ENCODE assay signal across 9 cellular contexts in genomic region chr12:14111230-14111865, GRCh38.
DNase-seq lines count a peak whose midpoint lies in the region; ATAC-seq lines count a peak whose summit lies in the region.
"Had no signal": no experiment of that assay in that cellular context is flagged by ENCODE, and none has a peak within 500 bp of the region (broad histone marks: within the 10 kb centered on the region; RNA-seq: fewer than 3 reads in every experiment).

No MANE protein-coding gene starts in this region.

- H3K4ac ChIP-seq in mesendoderm (ENCODE audit: low read depth, low read length), result no peak overlapping the region

- no peak overlapping the region for H4K8ac ChIP-seq in mesendoderm (ENCODE audit: low read depth, low read length)

- H3K9me3 Mint-ChIP-seq in stimulated activated naive CD8-positive, alpha-beta T cell treated with anti-CD3 and anti-CD28 coated beads, Interleukin-15, amount 100 ng/mL, for 72 hours, result no peaks in the 10 kb centered on the region

- no peaks in the 10 kb centered on the region for H3K4me1 Mint-ChIP-seq in stimulated activated naive CD8-positive, alpha-beta T cell treated with anti-CD3 and anti-CD28 coated beads, Interleukin-15, amount 100 ng/mL, for 72 hours

- H2BK5ac ChIP-seq in mesendoderm (ENCODE audit: low read length), result no peak overlapping the region

- no peak overlapping the region for H2AK5ac ChIP-seq in mesendoderm (ENCODE audit: low read length)

- no peak overlapping the region for H2BK120ac ChIP-seq in mesendoderm (ENCODE audit: low read depth, low read length)

- H3K27me3 Mint-ChIP-seq in stimulated activated naive CD8-positive, alpha-beta T cell treated with anti-CD3 and anti-CD28 coated beads, Interleukin-15, amount 100 ng/mL, for 72 hours, result peaks cover 27% of the 10 kb centered on the region

- no peak overlapping the region for H3K27ac Mint-ChIP-seq in stimulated activated naive CD8-positive, alpha-beta T cell treated with anti-CD3 and anti-CD28 coated beads, Interleukin-15, amount 100 ng/mL, for 72 hours
- H3K27ac Mint-ChIP-seq: activated T-cell treated with anti-CD3 and anti-CD28 coated beads, Interleukin-2, amount 50 U/mL, for 72 hours had no signal

- no peak overlapping the region for H3K27ac ChIP-seq in mesendoderm (ENCODE audit: low read depth, low read length)

- no peak overlapping the region for H2BK15ac ChIP-seq in mesendoderm (replicated peaks; ENCODE audit: low read depth)

- no peaks in the 10 kb centered on the region for H3K27me3 ChIP-seq in mesendoderm (ENCODE audit: insufficient read depth, low read length, poor library complexity)

- no peak overlapping the region for H4K5ac ChIP-seq in mesendoderm (ENCODE audit: low read length)

- H3K79me2 ChIP-seq in mesendoderm (ENCODE audit: control insufficient read depth, insufficient read depth, low read length), result no peaks in the 10 kb centered on the region

- H3K23ac ChIP-seq in mesendoderm (ENCODE audit: low read length), result no peak overlapping the region

- no peak overlapping the region for H3K56ac ChIP-seq in mesendoderm (ENCODE audit: low read length)

- no peak overlapping the region for H3K18ac ChIP-seq in mesendoderm (ENCODE audit: low read length)

- H3K36me3 ChIP-seq in mesendoderm (ENCODE audit: control insufficient read depth, insufficient read depth, low read length), result no peaks in the 10 kb centered on the region

- H3K9ac ChIP-seq in mesendoderm (ENCODE audit: low read length), result no peak overlapping the region

- peak; percentile 54 for ATAC-seq in stimulated activated naive CD8-positive, alpha-beta T cell treated with anti-CD3 and anti-CD28 coated beads, Interleukin-15, amount 100 ng/mL, for 72 hours
- ATAC-seq in stimulated activated naive CD8-positive, alpha-beta T cell treated with anti-CD3 and anti-CD28 coated beads, Interleukin-15, Interleukin-2, amounts not matched to agents 100 U/mL and 50 U/mL, for 24 hours, result no peak
- peak; percentile 95 for ATAC-seq in HG02840 (IDR thresholded peaks at IDR 0.05; ENCODE audit: low FRiP score, unreplicated experiment)
- ATAC-seq: activated T-cell treated with anti-CD3 and anti-CD28 coated beads, Interleukin-2, amount 50 U/mL, for 72 hours had no signal

- H3K4me2 ChIP-seq in mesendoderm (ENCODE audit: low read length), result no peak overlapping the region

- H3K4me1 ChIP-seq in mesendoderm (ENCODE audit: control insufficient read depth, low read depth, low read length), result no peaks in the 10 kb centered on the region

- no peak overlapping the region for H3K4me3 ChIP-seq in mesendoderm (ENCODE audit: low read length)

- no peaks in the 10 kb centered on the region for H3K79me1 ChIP-seq in mesendoderm (ENCODE audit: low read length)

- DNase-seq in stimulated activated naive CD8-positive, alpha-beta T cell treated with anti-CD3 and anti-CD28 coated beads, Interleukin-15, amount 100 ng/mL, for 72 hours, result no peak
- DNase-seq in stimulated activated naive CD8-positive, alpha-beta T cell treated with anti-CD3 and anti-CD28 coated beads, Interleukin-15, Interleukin-2, amounts not matched to agents 100 U/mL and 50 U/mL, for 24 hours, result no peak
- DNase-seq in NCI-H748 treated with DMSO at 0.1 percent for 48 hours (lab: John Stamatoyannopoulos, UW) (peak; percentile 1), mesendoderm (peak; percentile 76), Ammon's horn (ENCODE audit: low spot score) (no peak), KG1 (lab: John Stamatoyannopoulos, UW) (no peak)
- no peak for DNase-seq in NK-92 treated with Interleukin-12 subunit alpha and Interleukin-12 subunit beta, amount 100 ng/mL, for 24 hours (lab: John Stamatoyannopoulos, UW)

- no CpG with 5 or more reads among the region's 9 CpGs for WGBS in mesendoderm (ENCODE audit: extremely low coverage, insufficient coverage, low lambda C conversion rate)

- H3K4me3 Mint-ChIP-seq in stimulated activated naive CD8-positive, alpha-beta T cell treated with anti-CD3 and anti-CD28 coated beads, Interleukin-15, amount 100 ng/mL, for 72 hours, result no peak overlapping the region
- H3K4me3 Mint-ChIP-seq: activated T-cell treated with anti-CD3 and anti-CD28 coated beads, Interleukin-2, amount 50 U/mL, for 72 hours had no signal

Comparison
In these comparisons a context has a peak if more than half of its experiments do, and no peak if none do; other contexts are left out.
1. DNase-seq: peak in NCI-H748 treated with DMSO at 0.1 percent for 48 hours (single experiment) and mesendoderm (single experiment); none in stimulated activated naive CD8-positive, alpha-beta T cell treated with anti-CD3 and anti-CD28 coated beads, Interleukin-15, amount 100 ng/mL, for 72 hours (0 of 2), stimulated activated naive CD8-positive, alpha-beta T cell treated with anti-CD3 and anti-CD28 coated beads, Interleukin-15, Interleukin-2, amounts not matched to agents 100 U/mL and 50 U/mL, for 24 hours (single experiment), Ammon's horn (single experiment), KG1 (single experiment) and NK-92 treated with Interleukin-12 subunit alpha and Interleukin-12 subunit beta, amount 100 ng/mL, for 24 hours (single experiment).